Comparison of ENCODE assay signal across 1 cellular context in genomic region chr11:59679347-59679746, GRCh38.
TF ChIP-seq lines count a peak whose summit lies in the region.

No MANE protein-coding gene starts in this region.

TF ChIP-seq in IMR-90, 13 proteins besides CTCF, POLR2A, EP300 and RAD21 (continued from another document):
- TF ChIP-seq SMC3 (IDR thresholded peaks at IDR 0.05; ENCODE audit: low read depth, low read length) (no peak), CHD1 (IDR thresholded peaks at IDR 0.05; ENCODE audit: low read depth, low read length) (no peak), MAZ (IDR thresholded peaks at IDR 0.05; ENCODE audit: borderline replicate concordance, low read depth, low read length) (no peak), NFE2L2 (IDR thresholded peaks at IDR 0.05; ENCODE audit: low read depth, low read length) (no peak), ELK1 (IDR thresholded peaks at IDR 0.05; ENCODE audit: borderline replicate concordance, low read depth, low read length) (no peak), CEBPB (IDR thresholded peaks at IDR 0.05; ENCODE audit: low read depth, low read length) (no peak)
- TF ChIP-seq, protein P1, sequence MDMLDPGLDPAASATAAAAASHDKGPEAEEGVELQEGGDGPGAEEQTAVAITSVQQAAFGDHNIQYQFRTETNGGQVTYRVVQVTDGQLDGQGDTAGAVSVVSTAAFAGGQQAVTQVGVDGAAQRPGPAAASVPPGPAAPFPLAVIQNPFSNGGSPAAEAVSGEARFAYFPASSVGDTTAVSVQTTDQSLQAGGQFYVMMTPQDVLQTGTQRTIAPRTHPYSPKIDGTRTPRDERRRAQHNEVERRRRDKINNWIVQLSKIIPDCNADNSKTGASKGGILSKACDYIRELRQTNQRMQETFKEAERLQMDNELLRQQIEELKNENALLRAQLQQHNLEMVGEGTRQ (IDR thresholded peaks at IDR 0.05; ENCODE audit: low read depth, low read length), result no peak
